ENCODE assay signal across 8 cellular contexts in genomic region chr12:6751767-6752166, GRCh38. TPM values are rescaled to one million over a fixed set of nuclear protein-coding genes. Genes with fewer than 3 reads are reported as not detected.
DNase-seq lines count a peak whose midpoint lies in the region; ATAC-seq lines count a peak whose summit lies in the region.

No MANE protein-coding gene starts in this region.

- no peak for ATAC-seq in activated T-helper 17 cell treated with anti-CD3 and anti-CD28 coated beads, Interleukin-2, amount 50 U/mL, for 72 hours (replicated peaks)
- no peak for ATAC-seq in HG03196 (IDR thresholded peaks at IDR 0.05; ENCODE audit: unreplicated experiment)
- ATAC-seq in GM21447 (IDR thresholded peaks at IDR 0.05; ENCODE audit: unreplicated experiment), result no peak

- peak overlapping the region; percentile 93 for H3K4me3 Mint-ChIP-seq in T-helper 1 cell treated with Interleukin-12 subunit alpha and Interleukin-12 subunit beta and Interleukin-4 antibody, amounts not matched to agents 30 μg/mL and 1 μg/mL, for 36 hours
- H3K4me3 Mint-ChIP-seq in activated T-helper 17 cell treated with anti-CD3 and anti-CD28 coated beads, Interleukin-2, amount 50 U/mL, for 72 hours, result peak overlapping the region; percentile 91

- peak overlapping the region; percentile 87 for H3K4me3 ChIP-seq in iPS-18a (ENCODE audit: low read length)
- H3K4me3 ChIP-seq in stomach smooth muscle (ENCODE audit: low read length in 2 of 2), result peak overlapping the region; percentile 75 to 91

- H3K4me1 Mint-ChIP-seq in T-helper 1 cell treated with Interleukin-12 subunit alpha and Interleukin-12 subunit beta and Interleukin-4 antibody, amounts not matched to agents 30 μg/mL and 1 μg/mL, for 36 hours (ENCODE audit: low read depth), result peaks cover 25% of the 10 kb centered on the region
- peaks cover 26% of the 10 kb centered on the region for H3K4me1 Mint-ChIP-seq in activated T-helper 17 cell treated with anti-CD3 and anti-CD28 coated beads, Interleukin-2, amount 50 U/mL, for 72 hours

- H3K36me3 Mint-ChIP-seq in T-helper 1 cell treated with Interleukin-12 subunit alpha and Interleukin-12 subunit beta and Interleukin-4 antibody, amounts not matched to agents 30 μg/mL and 1 μg/mL, for 36 hours (ENCODE audit: low read depth), result peaks cover 31% of the 10 kb centered on the region
- peaks cover 68% of the 10 kb centered on the region for H3K36me3 Mint-ChIP-seq in activated T-helper 17 cell treated with anti-CD3 and anti-CD28 coated beads, Interleukin-2, amount 50 U/mL, for 72 hours (ENCODE audit: low read depth)

- DNase-seq in T-helper 1 cell, result no peak
- DNase-seq in GOT3 (lab: John Stamatoyannopoulos, UW), result no peak

- H3K4me1 ChIP-seq in iPS-18a (ENCODE audit: control insufficient read depth, low read depth, low read length) (peaks cover 11% of the 10 kb centered on the region), stomach smooth muscle (ENCODE audit: control insufficient read depth, insufficient read depth, low read length) (peaks cover 25% of the 10 kb centered on the region)

- no peaks in the 10 kb centered on the region for H3K9me3 Mint-ChIP-seq in T-helper 1 cell treated with Interleukin-12 subunit alpha and Interleukin-12 subunit beta and Interleukin-4 antibody, amounts not matched to agents 30 μg/mL and 1 μg/mL, for 36 hours
- H3K9me3 Mint-ChIP-seq in activated T-helper 17 cell treated with anti-CD3 and anti-CD28 coated beads, Interleukin-2, amount 50 U/mL, for 72 hours, result no peaks in the 10 kb centered on the region

- peak overlapping the region; percentile 69 for H3K27ac Mint-ChIP-seq in T-helper 1 cell treated with Interleukin-12 subunit alpha and Interleukin-12 subunit beta and Interleukin-4 antibody, amounts not matched to agents 30 μg/mL and 1 μg/mL, for 36 hours
- H3K27ac Mint-ChIP-seq in activated T-helper 17 cell treated with anti-CD3 and anti-CD28 coated beads, Interleukin-2, amount 50 U/mL, for 72 hours, result peak overlapping the region; percentile 96

- H3K36me3 ChIP-seq in iPS-18a (ENCODE audit: control insufficient read depth, low read depth, low read length) (peaks cover 52% of the 10 kb centered on the region), stomach smooth muscle (ENCODE audit: control insufficient read depth in 2 of 2, insufficient read depth in 2 of 2, low read length in 2 of 2) (peaks cover 38 to 46% of the 10 kb centered on the region in 2 donors)

- no peaks in the 10 kb centered on the region for H3K27me3 ChIP-seq in iPS-18a (ENCODE audit: control insufficient read depth, insufficient read depth, low read length)
- H3K27me3 ChIP-seq in stomach smooth muscle (ENCODE audit: control insufficient read depth in 1 of 2, insufficient read depth in 2 of 2, low read length in 2 of 2), result no peaks in the 10 kb centered on the region

- H3K27ac ChIP-seq in iPS-18a (ENCODE audit: low read length), result no peak overlapping the region
- H3K27ac ChIP-seq in stomach smooth muscle (ENCODE audit: low read length), result peak overlapping the region; percentile 100

- H3K9ac ChIP-seq in iPS-18a (ENCODE audit: low read length), result no peak overlapping the region
- H3K9ac ChIP-seq in stomach smooth muscle (ENCODE audit: low read length in 2 of 2), result peak overlapping the region; percentile 92 to 99

- no peaks in the 10 kb centered on the region for H3K27me3 Mint-ChIP-seq in T-helper 1 cell treated with Interleukin-12 subunit alpha and Interleukin-12 subunit beta and Interleukin-4 antibody, amounts not matched to agents 30 μg/mL and 1 μg/mL, for 36 hours (ENCODE audit: low read depth)
- H3K27me3 Mint-ChIP-seq in activated T-helper 17 cell treated with anti-CD3 and anti-CD28 coated beads, Interleukin-2, amount 50 U/mL, for 72 hours, result no peaks in the 10 kb centered on the region

- no peaks in the 10 kb centered on the region for H3K9me3 ChIP-seq in iPS-18a (ENCODE audit: control insufficient read depth, low read depth, low read length)
- H3K9me3 ChIP-seq in stomach smooth muscle (ENCODE audit: control insufficient read depth in 2 of 2, low read length in 2 of 2), result no peaks in the 10 kb centered on the region

RNA-seq across cellular contexts. Expression of gene MLF2, which starts 1.2 kb away (rescaled TPM):
- total RNA-seq in activated T-helper 17 cell treated with anti-CD3 and anti-CD28 coated beads, Interleukin-2, amount 50 U/mL, for 72 hours, result 100 to 1,000 TPM; 132 to 279 TPM

RNA-seq across cellular contexts. Expression of gene PTMS, which starts 14.4 kb away (rescaled TPM):
- 100 to 1,000 TPM in 1 of 2 donors, 10 to 100 TPM in 1; 71.3 to 161 TPM for total RNA-seq in activated T-helper 17 cell treated with anti-CD3 and anti-CD28 coated beads, Interleukin-2, amount 50 U/mL, for 72 hours

RNA-seq across cellular contexts. Expression of gene LAG3, which starts 20.6 kb away (rescaled TPM):
- 100 to 1,000 TPM in 1 of 2 donors, 10 to 100 TPM in 1; 45.6 to 206 TPM for total RNA-seq in activated T-helper 17 cell treated with anti-CD3 and anti-CD28 coated beads, Interleukin-2, amount 50 U/mL, for 72 hours

RNA-seq across cellular contexts. Expression of gene COPS7A, which starts 27.9 kb away (rescaled TPM):
- 10 to 100 TPM; 36.5 to 38.7 TPM for total RNA-seq in activated T-helper 17 cell treated with anti-CD3 and anti-CD28 coated beads, Interleukin-2, amount 50 U/mL, for 72 hours

RNA-seq across cellular contexts. Expression of gene CD4, which starts 37.6 kb away (rescaled TPM):
- total RNA-seq in activated T-helper 17 cell treated with anti-CD3 and anti-CD28 coated beads, Interleukin-2, amount 50 U/mL, for 72 hours, result 100 to 1,000 TPM; 224 to 261 TPM
